8 cellular contexts compared by ENCODE assay signal in the genomic region with DNA sequence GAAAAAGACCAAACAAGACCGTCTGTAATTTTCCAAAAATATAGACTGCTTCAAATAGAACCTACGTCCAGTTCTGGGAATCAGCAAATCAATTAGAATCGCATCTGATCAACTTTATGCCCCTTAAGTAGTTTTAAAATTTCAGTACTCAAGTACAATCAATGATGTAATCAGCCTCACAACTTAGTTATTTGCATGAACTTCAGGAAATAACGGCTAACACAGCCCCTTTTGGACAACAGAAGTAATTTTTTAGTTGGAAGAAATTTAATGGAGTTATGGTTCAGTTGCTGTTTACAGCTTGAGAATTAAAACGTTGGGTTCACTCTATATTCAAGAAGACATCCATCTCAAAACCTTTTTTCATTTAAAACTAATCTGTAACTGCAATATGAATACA. TPM values are rescaled to one million over a fixed set of nuclear protein-coding genes. Genes with fewer than 3 reads are reported as not detected.
DNase-seq lines count a peak whose midpoint lies in the region; ATAC-seq and TF ChIP-seq lines count a peak whose summit lies in the region.

No MANE protein-coding gene starts in this region.

- peak overlapping the region; percentile 82 for H3K4me3 Mint-ChIP-seq in activated CD4-positive, alpha-beta memory T cell treated with anti-CD3 and anti-CD28 coated beads for 36 hours
- peak overlapping the region; percentile 57 for H3K4me3 Mint-ChIP-seq in glutamatergic neuron (ENCODE audit: unreplicated experiment)
- peak overlapping the region; percentile 80 for H3K4me3 Mint-ChIP-seq in stimulated activated memory B cell treated with anti-CD40 and anti-IgM and Interleukin-4, amounts not matched to agents 10 μg/mL and 1 μg/mL and 100 μg/mL, for 72 hours

- H3K27ac ChIP-seq in right atrium auricular region: peak overlapping the region; percentile 95 to 96

- H3K27me3 ChIP-seq in right atrium auricular region: no peaks in the 10 kb centered on the region

- CTCF ChIA-PET in activated CD4-positive, alpha-beta memory T cell treated with anti-CD3 and anti-CD28 coated beads for 36 hours (lab: Charles Lee): interaction anchor here (1.5 kb wide), 1 partner anchor 39 kb away, joined by 6 read pairs; no protein-coding TSS in a partner anchor

- peak overlapping the region; percentile 87 for H3K27ac Mint-ChIP-seq in activated CD4-positive, alpha-beta memory T cell treated with anti-CD3 and anti-CD28 coated beads for 36 hours
- H3K27ac Mint-ChIP-seq in glutamatergic neuron (ENCODE audit: unreplicated experiment): no peak overlapping the region
- no peak overlapping the region for H3K27ac Mint-ChIP-seq in stimulated activated memory B cell treated with anti-CD40 and anti-IgM and Interleukin-4, amounts not matched to agents 10 μg/mL and 1 μg/mL and 100 μg/mL, for 72 hours

- peak overlapping the region; percentile 83 to 92 for H3K4me3 ChIP-seq in right atrium auricular region

- no peak for TF ChIP-seq CTCF in right atrium auricular region (IDR thresholded peaks at IDR 0.05)
- TF ChIP-seq CTCF in glutamatergic neuron (IDR thresholded peaks at IDR 0.05; ENCODE audit: partially characterized antibody, unreplicated experiment): no peak

- H3K4me1 Mint-ChIP-seq in activated CD4-positive, alpha-beta memory T cell treated with anti-CD3 and anti-CD28 coated beads for 36 hours (ENCODE audit: low read depth): peaks cover 54% of the 10 kb centered on the region
- H3K4me1 Mint-ChIP-seq in glutamatergic neuron (ENCODE audit: low read depth, unreplicated experiment): peaks cover 6% of the 10 kb centered on the region
- peaks cover 42% of the 10 kb centered on the region for H3K4me1 Mint-ChIP-seq in stimulated activated memory B cell treated with anti-CD40 and anti-IgM and Interleukin-4, amounts not matched to agents 10 μg/mL and 1 μg/mL and 100 μg/mL, for 72 hours

- DNase-seq in right atrium auricular region (ENCODE audit: low spot score) (no peak), left cardiac atrium (no peak), glutamatergic neuron (no peak), cerebellar nuclear complex (lab: John Stamatoyannopoulos, UW) (no peak)
- no peak for DNase-seq in activated CD4-positive, alpha-beta memory T cell treated with anti-CD3 and anti-CD28 coated beads for 36 hours
- DNase-seq in NK-92 treated with Interleukin-12 subunit alpha and Interleukin-12 subunit beta, amount 100 ng/mL, for 24 hours (lab: John Stamatoyannopoulos, UW): no peak

- peaks cover 14% of the 10 kb centered on the region for H3K36me3 Mint-ChIP-seq in activated CD4-positive, alpha-beta memory T cell treated with anti-CD3 and anti-CD28 coated beads for 36 hours
- no peaks in the 10 kb centered on the region for H3K36me3 Mint-ChIP-seq in glutamatergic neuron (ENCODE audit: unreplicated experiment)
- no peaks in the 10 kb centered on the region for H3K36me3 Mint-ChIP-seq in stimulated activated memory B cell treated with anti-CD40 and anti-IgM and Interleukin-4, amounts not matched to agents 10 μg/mL and 1 μg/mL and 100 μg/mL, for 72 hours

- intact Hi-C loops in left cardiac atrium (cut with DNase I): no loop called here
- intact Hi-C loops in activated CD4-positive, alpha-beta memory T cell treated with anti-CD3 and anti-CD28 coated beads for 36 hours (cut with micrococcal nuclease): loop anchor here (1.0 to 10.0 kb wide), 5 partner anchors 8 to 1587 kb away; partner anchors contain the start of genes DCAF16, FBXL5 and NCAPG

- ATAC-seq in left cardiac atrium (no peak), GM21737 (IDR thresholded peaks at IDR 0.05; ENCODE audit: unreplicated experiment) (no peak)
- no peak for ATAC-seq in stimulated activated memory B cell treated with anti-CD40 and anti-IgM and Interleukin-4, amounts not matched to agents 10 μg/mL and 1 μg/mL and 100 μg/mL, for 72 hours

- no peaks in the 10 kb centered on the region for H3K9me3 Mint-ChIP-seq in activated CD4-positive, alpha-beta memory T cell treated with anti-CD3 and anti-CD28 coated beads for 36 hours
- peaks cover 6% of the 10 kb centered on the region for H3K9me3 Mint-ChIP-seq in glutamatergic neuron (ENCODE audit: unreplicated experiment)
- no peaks in the 10 kb centered on the region for H3K9me3 Mint-ChIP-seq in stimulated activated memory B cell treated with anti-CD40 and anti-IgM and Interleukin-4, amounts not matched to agents 10 μg/mL and 1 μg/mL and 100 μg/mL, for 72 hours

- no peaks in the 10 kb centered on the region for H3K9me3 ChIP-seq in right atrium auricular region

- no peaks in the 10 kb centered on the region for H3K36me3 ChIP-seq in right atrium auricular region

- H3K4me1 ChIP-seq in right atrium auricular region: peaks cover 0 to 61% of the 10 kb centered on the region in 2 donors

- POLR2A ChIA-PET in activated CD4-positive, alpha-beta memory T cell treated with anti-CD3 and anti-CD28 coated beads for 36 hours (lab: Charles Lee): no interaction called here

- H3K27me3 Mint-ChIP-seq in activated CD4-positive, alpha-beta memory T cell treated with anti-CD3 and anti-CD28 coated beads for 36 hours: no peaks in the 10 kb centered on the region
- peaks cover 3% of the 10 kb centered on the region for H3K27me3 Mint-ChIP-seq in glutamatergic neuron (ENCODE audit: unreplicated experiment)
- H3K27me3 Mint-ChIP-seq in stimulated activated memory B cell treated with anti-CD40 and anti-IgM and Interleukin-4, amounts not matched to agents 10 μg/mL and 1 μg/mL and 100 μg/mL, for 72 hours: no peaks in the 10 kb centered on the region

RNA-seq across cellular contexts. Expression of gene TAPT1, which starts 1.1 kb away (rescaled TPM):
- 10 to 100 TPM; 19.7 to 21.1 TPM for total RNA-seq in right atrium auricular region
- 10 to 100 TPM; 35.9 to 39.9 TPM for total RNA-seq in left cardiac atrium
- 10 to 100 TPM; 35.6 TPM for total RNA-seq in activated CD4-positive, alpha-beta memory T cell treated with anti-CD3 and anti-CD28 coated beads for 36 hours
- total RNA-seq in glutamatergic neuron (ENCODE audit: unreplicated experiment): 28.9 TPM
